31 cellular contexts compared by ENCODE assay signal in the genomic region with DNA sequence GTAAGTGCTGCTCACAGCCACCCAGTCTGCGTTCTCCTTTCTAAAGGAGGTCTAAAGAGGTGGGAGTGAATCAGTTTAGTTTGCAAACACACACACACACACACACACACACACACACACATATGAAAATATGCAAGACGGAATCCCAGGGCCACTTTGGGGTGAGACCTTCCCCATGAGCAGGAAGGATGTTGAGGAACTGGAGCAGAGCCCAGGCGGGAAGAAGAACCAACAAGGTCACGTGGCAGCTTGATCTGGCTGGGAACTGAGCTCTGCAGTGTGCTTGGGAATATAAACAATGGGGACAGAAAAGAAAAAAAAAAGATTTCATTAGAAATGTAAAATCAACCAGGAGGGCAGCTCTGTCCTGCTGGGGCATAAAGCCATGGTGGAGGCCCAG. TPM values are rescaled to one million over a fixed set of nuclear protein-coding genes. Genes with fewer than 3 reads are reported as not detected.
DNase-seq lines count a peak whose midpoint lies in the region; ATAC-seq, FAIRE-seq and TF ChIP-seq lines count a peak whose summit lies in the region.
"Had no signal": no experiment of that assay in that cellular context is flagged by ENCODE, and none has a peak within 500 bp of the region (broad histone marks: within the 10 kb centered on the region; RNA-seq: fewer than 3 reads in every experiment).

No MANE protein-coding gene starts in this region.

- ATAC-seq in right lobe of liver (peak; percentile 42 to 75 (median 56)), HepG2 (no peak), left lobe of liver (peak; percentile 36), GM21381 (IDR thresholded peaks at IDR 0.05; ENCODE audit: unreplicated experiment) (no peak)
- ATAC-seq: GM12878 had no signal

- no peak overlapping the region for H2AFZ ChIP-seq in HepG2 (ENCODE audit: low read length)

- POLR2A ChIA-PET in HepG2 (lab: Yijun Ruan, JAX), result no interaction called here

- WGBS in right lobe of liver (ENCODE audit: insufficient coverage, low coverage, low lambda C conversion rate, missing lambda C conversion rate), result 37% methylated on average over 4 of the region's 4 CpGs
- WGBS in HepG2 (ENCODE audit: low lambda C conversion rate), result 2% methylated on average over 4 of the region's 4 CpGs
- WGBS in adrenal gland, 4 donors, result 38 to 51% (median 47%) methylated on average over 4 of the region's 4 CpGs

- in situ Hi-C loops in HepG2 (cut with HindIII; ENCODE audit: extremely low pct_ligation_motif_present, low pct_unique_long_range_greater_than_20kb), result no loop called here

- H3K27me3 ChIP-seq in right lobe of liver (no peaks in the 10 kb centered on the region), HepG2 (ENCODE audit: control insufficient read depth in 1 of 2, insufficient read depth in 2 of 2, low read length in 2 of 2) (no peaks in the 10 kb centered on the region), adrenal gland (no peaks in the 10 kb centered on the region)
- H3K27me3 ChIP-seq: BE2C, BLaER1 had no signal

- no peak for DNase-seq in right lobe of liver
- DNase-seq in HepG2 (ENCODE audit: low spot score), result no peak
- DNase-seq in adrenal gland, result peak in 6 of 7 donors; percentile 19 to 64 (median 26)
- DNase-seq in left lobe of liver (ENCODE audit: low spot score), result no peak
- no peak for DNase-seq in activated gamma-delta T cell (lab: John Stamatoyannopoulos, UW)
- DNase-seq in NCI-H2227 (lab: John Stamatoyannopoulos, UW; ENCODE audit: unreplicated experiment), result no peak
- DNase-seq: 8988T; ACHN; BE2C; C1 segment of cervical spinal cord; CD4-positive, alpha-beta memory T cell; CD4-positive, CD25-positive, alpha-beta regulatory T cell; CD8-positive, alpha-beta memory T cell; COR-L47; DMS 273 treated with DMSO at 0.1 percent for 48 hours; DMS153; DMS79; DND-41; EL; GDM1 had no signal

- intact Hi-C loops in right lobe of liver (cut with DNase I), result no loop called here
- intact Hi-C loops in HepG2 (cut with micrococcal nuclease; ENCODE audit: unreplicated experiment), result no loop called here
- intact Hi-C loops in adrenal gland (cut with DNase I), result no loop called here

- TF ChIP-seq RAD21 in HepG2 (CRISPR knock-in tag; IDR thresholded peaks at IDR 0.05), result no peak

- no peak for FAIRE-seq in HepG2 (lab: Jason Lieb, UNC)
- FAIRE-seq: A204.1, GM12878, GM12892, GM18507 had no signal

- H3K4me3 ChIP-seq in right lobe of liver (no peak overlapping the region), HepG2 (replicated peaks in 1 of 3; ENCODE audit: insufficient read depth in 1 of 3, low read depth in 2 of 3, low read length in 3 of 3) (no peak overlapping the region), adrenal gland (no peak overlapping the region)
- H3K4me3 ChIP-seq: BLaER1, GM12878 had no signal

- TF ChIP-seq CTCF in right lobe of liver (IDR thresholded peaks at IDR 0.05) (no peak), HepG2 (CRISPR knock-in tag; IDR thresholded peaks at IDR 0.05) (no peak), adrenal gland (IDR thresholded peaks at IDR 0.05) (no peak)

- no peaks in the 10 kb centered on the region for H4K20me1 ChIP-seq in HepG2 (ENCODE audit: insufficient read depth, low read length)
- H4K20me1 ChIP-seq: BLaER1 had no signal

- H3K27ac ChIP-seq in right lobe of liver (no peak overlapping the region), HepG2 (ENCODE audit: extremely low read length, insufficient read depth, low read length) (no peak overlapping the region), adrenal gland (no peak overlapping the region)
- H3K27ac ChIP-seq: BLaER1 had no signal

- H3K9ac ChIP-seq in HepG2 (ENCODE audit: insufficient read depth, low read depth, low read length), result no peak overlapping the region
- H3K9ac ChIP-seq: BLaER1 had no signal

- no peaks in the 10 kb centered on the region for H3K4me1 ChIP-seq in right lobe of liver
- no peaks in the 10 kb centered on the region for H3K4me1 ChIP-seq in HepG2 (ENCODE audit: insufficient read depth, low read length)
- H3K4me1 ChIP-seq in adrenal gland (replicated peaks in 1 of 2), result no peaks in the 10 kb centered on the region
- H3K4me1 ChIP-seq: BE2C, BLaER1 had no signal

- TF ChIP-seq POLR2A in right lobe of liver (IDR thresholded peaks at IDR 0.05) (no peak), HepG2 (IDR thresholded peaks at IDR 0.05; ENCODE audit: insufficient read depth in 1 of 2, low read depth in 2 of 2, low read length in 2 of 2) (no peak), adrenal gland (IDR thresholded peaks at IDR 0.05) (no peak)

- no TSS peak for BruUV-seq in HepG2 (replicated peaks; lab: Mats Ljungman, UMichigan)

- H3K9me3 ChIP-seq in right lobe of liver, result no peaks in the 10 kb centered on the region
- H3K9me3 ChIP-seq in HepG2 (ENCODE audit: low read length), result no peaks in the 10 kb centered on the region
- no peaks in the 10 kb centered on the region for H3K9me3 ChIP-seq in adrenal gland (replicated peaks in 1 of 3)
- H3K9me3 ChIP-seq: BE2C had no signal

- CTCF ChIA-PET in HepG2 (lab: Yijun Ruan, JAX; ENCODE audit: low intra/inter-chr PET ratio, low total read pairs), result no interaction called here

- H3K36me3 ChIP-seq in right lobe of liver, result no peaks in the 10 kb centered on the region
- no peaks in the 10 kb centered on the region for H3K36me3 ChIP-seq in HepG2 (replicated peaks in 1 of 2; ENCODE audit: control insufficient read depth in 1 of 2, insufficient read depth in 2 of 2, low read length in 2 of 2)
- H3K36me3 ChIP-seq in adrenal gland (replicated peaks in 1 of 2), result no peaks in the 10 kb centered on the region
- H3K36me3 ChIP-seq: BE2C, BLaER1 had no signal

- no peaks in the 10 kb centered on the region for H3K79me2 ChIP-seq in HepG2 (ENCODE audit: insufficient read depth, low read length)

- no peak overlapping the region for H3K4me2 ChIP-seq in HepG2 (ENCODE audit: low read depth, low read length)
- H3K4me2 ChIP-seq: BLaER1 had no signal

- TF ChIP-seq EP300 in HepG2 (IDR thresholded peaks at IDR 0.05; ENCODE audit: low read depth in 2 of 2, low read length in 2 of 2), result no peak
- TF ChIP-seq EP300 in HepG2 (CRISPR knock-in tag; IDR thresholded peaks at IDR 0.05; ENCODE audit: borderline replicate concordance), result no peak

RNA-seq across cellular contexts. Expression of gene OR2G3, which starts 32.6 kb away (rescaled TPM):
- total RNA-seq in right lobe of liver, result not detected
- not detected in 2 replicates for total RNA-seq in HepG2 (2016; rRNA removed; fragmentation: Illumina TruSeq; extraction: Trizol)
- total RNA-seq in HepG2 (2016; cell fraction: cytosol; rRNA removed; fragmentation: Illumina TruSeq; extraction: Trizol; ENCODE audit: low read depth), result not detected in 2 replicates
- total RNA-seq in HepG2 (2016; cell fraction: insoluble cytoplasmic fraction; rRNA removed; fragmentation: Illumina TruSeq; extraction: Trizol), result not detected in 2 replicates
- total RNA-seq in HepG2 (2016; cell fraction: membrane; rRNA removed; fragmentation: Illumina TruSeq; extraction: Trizol), result not detected in 2 replicates
- not detected in 2 replicates for total RNA-seq in HepG2 (2016; cell fraction: nucleus; rRNA removed; fragmentation: Illumina TruSeq; extraction: Trizol)
- not detected in 2 replicates for polyA plus RNA-seq in HepG2 (2011; rRNA removed)
- polyA plus RNA-seq in HepG2 (2011; cell fraction: cytosol; rRNA removed), result not detected in 2 replicates
- not detected in 2 replicates for polyA plus RNA-seq in HepG2 (2011; cell fraction: nucleus; rRNA removed)
- not detected in 2 replicates for polyA plus RNA-seq in HepG2 (2012)
- polyA plus RNA-seq in HepG2 (2016; cell fraction: cytosol; fragmentation: Illumina TruSeq; extraction: Trizol; ENCODE audit: low read depth), result not detected in 2 replicates
- not detected in 2 replicates for polyA plus RNA-seq in HepG2 (2016; cell fraction: insoluble cytoplasmic fraction; fragmentation: Illumina TruSeq; extraction: Trizol; ENCODE audit: low read depth)
- polyA plus RNA-seq in HepG2 (2016; cell fraction: membrane; fragmentation: Illumina TruSeq; extraction: Trizol; ENCODE audit: low read depth), result not detected in 2 replicates
- not detected in 2 replicates for polyA plus RNA-seq in HepG2 (2016; cell fraction: nucleus; fragmentation: Illumina TruSeq; extraction: Trizol; ENCODE audit: insufficient read depth, low read depth)
- not detected in 2 replicates for polyA minus RNA-seq in HepG2 (2011; rRNA and poly(A)+ RNA removed; ENCODE audit: low replicate concordance)
- polyA minus RNA-seq in HepG2 (2011; cell fraction: cytosol; rRNA and poly(A)+ RNA removed), result not detected in 2 replicates
- polyA minus RNA-seq in HepG2 (2011; cell fraction: nucleus; rRNA and poly(A)+ RNA removed), result not detected in 2 replicates
- total RNA-seq in adrenal gland, result not detected
- not detected for polyA plus RNA-seq in adrenal gland
- not detected for total RNA-seq in left lobe of liver
- total RNA-seq: A673; CD4-positive, alpha-beta memory T cell; CD4-positive, CD25-positive, alpha-beta regulatory T cell; CD8-positive, alpha-beta memory T cell; Daoy; G401; GM12878 had no signal
- polyA plus RNA-seq: AG04450; CD14-positive monocyte; CD4-positive, alpha-beta memory T cell; CD4-positive, CD25-positive, alpha-beta regulatory T cell; CD8-positive, alpha-beta memory T cell; GM12878 had no signal

RNA-seq across cellular contexts. Expression of gene OR13G1, which starts 41.5 kb away (rescaled TPM):
- total RNA-seq in right lobe of liver (not detected), HepG2 (2016; rRNA removed; fragmentation: Illumina TruSeq; extraction: Trizol) (not detected in 2 replicates), adrenal gland (not detected), left lobe of liver (not detected)
- not detected in 2 replicates for total RNA-seq in HepG2 (2016; cell fraction: cytosol; rRNA removed; fragmentation: Illumina TruSeq; extraction: Trizol; ENCODE audit: low read depth)
- total RNA-seq in HepG2 (2016; cell fraction: insoluble cytoplasmic fraction; rRNA removed; fragmentation: Illumina TruSeq; extraction: Trizol), result not detected in 2 replicates
- not detected in 2 replicates for total RNA-seq in HepG2 (2016; cell fraction: membrane; rRNA removed; fragmentation: Illumina TruSeq; extraction: Trizol)
- not detected in 2 replicates for total RNA-seq in HepG2 (2016; cell fraction: nucleus; rRNA removed; fragmentation: Illumina TruSeq; extraction: Trizol)
- polyA plus RNA-seq in HepG2 (2011; rRNA removed) (not detected in 2 replicates), adrenal gland (not detected)
- polyA plus RNA-seq in HepG2 (2011; cell fraction: cytosol; rRNA removed), result not detected in 2 replicates
- not detected in 2 replicates for polyA plus RNA-seq in HepG2 (2011; cell fraction: nucleus; rRNA removed)
- polyA plus RNA-seq in HepG2 (2012), result not detected in 2 replicates
- not detected in 2 replicates for polyA plus RNA-seq in HepG2 (2016; cell fraction: cytosol; fragmentation: Illumina TruSeq; extraction: Trizol; ENCODE audit: low read depth)
- not detected in 2 replicates for polyA plus RNA-seq in HepG2 (2016; cell fraction: insoluble cytoplasmic fraction; fragmentation: Illumina TruSeq; extraction: Trizol; ENCODE audit: low read depth)
- polyA plus RNA-seq in HepG2 (2016; cell fraction: membrane; fragmentation: Illumina TruSeq; extraction: Trizol; ENCODE audit: low read depth), result not detected in 2 replicates
- not detected in 2 replicates for polyA plus RNA-seq in HepG2 (2016; cell fraction: nucleus; fragmentation: Illumina TruSeq; extraction: Trizol; ENCODE audit: insufficient read depth, low read depth)
- not detected in 2 replicates for polyA minus RNA-seq in HepG2 (2011; rRNA and poly(A)+ RNA removed; ENCODE audit: low replicate concordance)
- polyA minus RNA-seq in HepG2 (2011; cell fraction: cytosol; rRNA and poly(A)+ RNA removed), result not detected in 2 replicates
- polyA minus RNA-seq in HepG2 (2011; cell fraction: nucleus; rRNA and poly(A)+ RNA removed), result not detected in 2 replicates
- total RNA-seq: A673; CD4-positive, alpha-beta memory T cell; CD4-positive, CD25-positive, alpha-beta regulatory T cell; CD8-positive, alpha-beta memory T cell; Daoy; G401; GM12878 had no signal
- polyA plus RNA-seq: AG04450; CD14-positive monocyte; CD4-positive, alpha-beta memory T cell; CD4-positive, CD25-positive, alpha-beta regulatory T cell; CD8-positive, alpha-beta memory T cell; GM12878 had no signal

RNA-seq across cellular contexts. Expression of gene OR2G2, which starts 49.9 kb away (rescaled TPM):
- total RNA-seq in right lobe of liver (not detected), HepG2 (2016; rRNA removed; fragmentation: Illumina TruSeq; extraction: Trizol) (not detected in 2 replicates), adrenal gland (not detected), left lobe of liver (not detected)
- not detected in 2 replicates for total RNA-seq in HepG2 (2016; cell fraction: cytosol; rRNA removed; fragmentation: Illumina TruSeq; extraction: Trizol; ENCODE audit: low read depth)
- total RNA-seq in HepG2 (2016; cell fraction: insoluble cytoplasmic fraction; rRNA removed; fragmentation: Illumina TruSeq; extraction: Trizol), result not detected in 2 replicates
- not detected in 2 replicates for total RNA-seq in HepG2 (2016; cell fraction: membrane; rRNA removed; fragmentation: Illumina TruSeq; extraction: Trizol)
- total RNA-seq in HepG2 (2016; cell fraction: nucleus; rRNA removed; fragmentation: Illumina TruSeq; extraction: Trizol), result not detected in 2 replicates
- polyA plus RNA-seq in HepG2 (2011; rRNA removed) (not detected in 2 replicates), adrenal gland (not detected)
- polyA plus RNA-seq in HepG2 (2011; cell fraction: cytosol; rRNA removed), result not detected in 2 replicates
- not detected in 2 replicates for polyA plus RNA-seq in HepG2 (2011; cell fraction: nucleus; rRNA removed)
- not detected in 2 replicates for polyA plus RNA-seq in HepG2 (2012)
- not detected in 2 replicates for polyA plus RNA-seq in HepG2 (2016; cell fraction: cytosol; fragmentation: Illumina TruSeq; extraction: Trizol; ENCODE audit: low read depth)
- polyA plus RNA-seq in HepG2 (2016; cell fraction: insoluble cytoplasmic fraction; fragmentation: Illumina TruSeq; extraction: Trizol; ENCODE audit: low read depth), result not detected in 2 replicates
- polyA plus RNA-seq in HepG2 (2016; cell fraction: membrane; fragmentation: Illumina TruSeq; extraction: Trizol; ENCODE audit: low read depth), result not detected in 2 replicates
- polyA plus RNA-seq in HepG2 (2016; cell fraction: nucleus; fragmentation: Illumina TruSeq; extraction: Trizol; ENCODE audit: insufficient read depth, low read depth), result not detected in 2 replicates
- not detected in 2 replicates for polyA minus RNA-seq in HepG2 (2011; rRNA and poly(A)+ RNA removed; ENCODE audit: low replicate concordance)
- not detected in 2 replicates for polyA minus RNA-seq in HepG2 (2011; cell fraction: cytosol; rRNA and poly(A)+ RNA removed)
- not detected in 2 replicates for polyA minus RNA-seq in HepG2 (2011; cell fraction: nucleus; rRNA and poly(A)+ RNA removed)
- total RNA-seq: A673; CD4-positive, alpha-beta memory T cell; CD4-positive, CD25-positive, alpha-beta regulatory T cell; CD8-positive, alpha-beta memory T cell; Daoy; G401; GM12878 had no signal
- polyA plus RNA-seq: AG04450; CD14-positive monocyte; CD4-positive, alpha-beta memory T cell; CD4-positive, CD25-positive, alpha-beta regulatory T cell; CD8-positive, alpha-beta memory T cell; GM12878 had no signal

Comparison
In these comparisons a context has a peak if more than half of its experiments do, and no peak if none do; other contexts are left out.
1. ATAC-seq: peak in right lobe of liver (4 of 4) and left lobe of liver (single experiment); none in HepG2 (single experiment) and GM21381 (single experiment).
2. DNase-seq: peak in adrenal gland (6 of 7); none in right lobe of liver (0 of 3), HepG2 (single experiment), left lobe of liver (single experiment), activated gamma-delta T cell (single experiment) and NCI-H2227 (single experiment).